Comparison of ENCODE assay signal across 8 cellular contexts in the genomic region with DNA sequence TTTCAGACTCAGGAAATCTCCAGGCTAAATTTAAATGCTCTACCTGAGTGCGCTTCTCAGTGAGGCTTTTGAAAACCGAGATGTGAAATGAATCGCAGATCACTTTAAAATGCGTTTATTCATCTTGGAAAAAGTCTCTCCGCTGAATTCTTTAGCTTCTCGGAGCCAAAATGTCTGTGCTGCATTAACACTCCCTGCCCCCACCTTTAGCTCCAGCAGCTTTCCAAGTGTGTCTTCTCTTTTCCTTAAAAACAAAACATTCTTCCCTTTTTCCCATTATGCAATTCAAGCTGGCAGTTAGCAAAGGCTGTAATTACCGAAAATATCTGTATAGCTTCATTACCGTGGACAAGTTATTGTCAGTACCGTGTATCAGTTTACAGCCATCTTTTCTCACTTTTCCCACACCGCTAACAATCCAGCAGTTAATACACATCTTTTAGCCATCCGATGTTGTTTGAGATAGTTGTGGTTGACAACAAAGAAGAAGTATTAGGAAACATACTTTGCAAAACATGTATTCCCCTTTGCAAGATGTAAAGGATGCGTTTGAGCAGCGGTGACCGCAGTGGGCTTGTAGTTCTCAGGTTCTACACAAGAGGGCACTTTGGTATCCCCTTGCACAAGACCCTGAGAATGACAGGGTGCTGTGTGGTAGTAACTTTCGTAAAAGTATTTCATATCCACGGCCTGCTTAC.
DNase-seq lines count a peak whose midpoint lies in the region; ATAC-seq, FAIRE-seq and TF ChIP-seq lines count a peak whose summit lies in the region.

No MANE protein-coding gene starts in this region.

- no peak overlapping the region for H3K27ac ChIP-seq in HUES48 (ENCODE audit: low read depth, low read length)

- ATAC-seq in HG03354 (IDR thresholded peaks at IDR 0.05; ENCODE audit: poor library complexity, severe bottlenecking, unreplicated experiment) (no peak), HG03045 (IDR thresholded peaks at IDR 0.05; ENCODE audit: unreplicated experiment) (no peak), HG02852 (IDR thresholded peaks at IDR 0.05; ENCODE audit: unreplicated experiment) (no peak)

- H3K27me3 ChIP-seq in BE2C (no peaks in the 10 kb centered on the region), HUES48 (ENCODE audit: control insufficient read depth, insufficient read depth, low read length) (peaks cover 17% of the 10 kb centered on the region), bronchial epithelial cell (ENCODE audit: control insufficient read depth, insufficient read depth, low read length) (no peaks in the 10 kb centered on the region)

- FAIRE-seq in bronchial epithelial cell (lab: Jason Lieb, UNC), result peak; percentile 43

- TF ChIP-seq CTCF in BE2C (IDR thresholded peaks at IDR 0.05; ENCODE audit: low read depth, low read length) (peak; percentile 90), bronchial epithelial cell (IDR thresholded peaks at IDR 0.05; ENCODE audit: insufficient read depth, low read length, severe bottlenecking) (peak; percentile 9)

- H3K36me3 ChIP-seq in BE2C (no peaks in the 10 kb centered on the region), HUES48 (ENCODE audit: control insufficient read depth, insufficient read depth, low read length) (no peaks in the 10 kb centered on the region), bronchial epithelial cell (ENCODE audit: control insufficient read depth, insufficient read depth, low read length) (no peaks in the 10 kb centered on the region)

- H3K4me1 ChIP-seq in BE2C (no peaks in the 10 kb centered on the region), HUES48 (ENCODE audit: control insufficient read depth, insufficient read depth, low read length) (peaks cover 12% of the 10 kb centered on the region)

- DNase-seq in BE2C (peak; percentile 42), bronchial epithelial cell (ENCODE audit: low read depth) (no peak), medulla oblongata (ENCODE audit: extremely low spot score) (peak; percentile 58)
- DNase-seq in stimulated activated CD4-positive, alpha-beta T cell treated with anti-CD3 and anti-CD28 coated beads, Interleukin-4, amount 100 ng/mL, for 24 hours, result no peak

- H3K9me3 ChIP-seq in BE2C, result no peaks in the 10 kb centered on the region
- no peaks in the 10 kb centered on the region for H3K9me3 ChIP-seq in HUES48 (ENCODE audit: control insufficient read depth, insufficient read depth, low read length)

- H3K4me3 ChIP-seq in BE2C (ENCODE audit: low read depth, low read length) (no peak overlapping the region), HUES48 (ENCODE audit: low read depth, low read length) (peak overlapping the region; percentile 2; the same call in 1 of the 2 replicates), bronchial epithelial cell (ENCODE audit: low read depth, low read length) (no peak overlapping the region)

- H3K9ac ChIP-seq in HUES48 (ENCODE audit: low read depth, low read length), result no peak overlapping the region

Comparison
In these comparisons a context has a peak if more than half of its experiments do, and no peak if none do; other contexts are left out.
1. DNase-seq: peak in BE2C (single experiment) and medulla oblongata (single experiment); none in bronchial epithelial cell (single experiment) and stimulated activated CD4-positive, alpha-beta T cell treated with anti-CD3 and anti-CD28 coated beads, Interleukin-4, amount 100 ng/mL, for 24 hours (single experiment).